In the genomic region with DNA sequence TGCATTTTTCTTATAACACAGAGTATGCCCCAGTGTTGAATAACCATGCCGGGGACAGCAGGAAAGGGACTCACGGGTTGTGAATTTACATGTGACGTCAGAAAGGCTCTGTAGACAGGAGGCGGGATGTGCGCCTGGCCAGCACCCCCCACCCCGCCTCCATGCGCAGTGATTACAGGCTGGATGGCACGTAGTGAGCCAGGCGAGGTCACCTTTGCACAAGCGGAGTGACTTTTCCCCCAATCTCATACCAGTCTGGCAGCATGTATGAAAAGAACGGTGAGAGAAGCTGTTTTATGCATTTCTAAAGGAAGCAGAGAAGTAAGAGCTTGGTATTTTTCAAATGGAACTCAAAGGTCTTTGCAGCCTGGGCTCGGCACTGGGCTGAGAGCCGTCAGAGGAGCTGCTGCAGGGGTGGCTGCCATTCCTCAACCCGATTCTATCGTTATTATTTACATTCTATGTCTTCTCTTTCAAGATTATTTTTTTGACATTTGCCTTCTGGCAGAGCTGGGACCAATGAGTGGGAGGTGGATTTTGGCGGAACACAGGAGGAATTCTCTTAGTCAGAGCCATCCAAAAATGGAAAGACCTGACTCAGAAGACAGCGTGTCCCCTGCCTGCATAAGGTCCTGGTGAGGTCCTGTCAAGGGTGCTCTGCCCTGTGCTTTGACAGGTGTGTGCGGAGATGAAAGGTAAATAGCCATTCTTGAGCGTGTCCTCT, we compare ENCODE assay signal across 10 cellular contexts.
A peak's percentile ranks its signal among the peaks of the same experiment; 100 is the strongest.
DNase-seq lines count a peak whose midpoint lies in the region; ATAC-seq and TF ChIP-seq lines count a peak whose summit lies in the region.
"Had no signal": no experiment of that assay in that cellular context is flagged by ENCODE, and none has a peak within 500 bp of the region (broad histone marks: within the 10 kb centered on the region; RNA-seq: fewer than 3 reads in every experiment).

No MANE protein-coding gene starts in this region.

- H3K36me3 ChIP-seq in lung (ENCODE audit: control insufficient read depth in 2 of 2, insufficient read depth in 2 of 2, low read length in 2 of 2) (no peaks in the 10 kb centered on the region), tibial nerve (no peaks in the 10 kb centered on the region)
- H3K36me3 ChIP-seq: HAP-1 had no signal

- peak overlapping the region; percentile 28 for H3K4me3 ChIP-seq in coronary artery
- no peak overlapping the region for H3K4me3 ChIP-seq in lung
- no peak overlapping the region for H3K4me3 ChIP-seq in tibial nerve
- H3K4me3 ChIP-seq: HAP-1 had no signal

- H3K27me3 ChIP-seq in lung (ENCODE audit: control insufficient read depth, insufficient read depth) (no peaks in the 10 kb centered on the region), tibial nerve (no peaks in the 10 kb centered on the region)

- TF ChIP-seq POLR2A in tibial nerve (IDR thresholded peaks at IDR 0.05) = no peak

- H3K27ac ChIP-seq in coronary artery (peak overlapping the region; percentile 97 to 98), lung (ENCODE audit: low read depth in 1 of 2, low read length in 1 of 2) (peak overlapping the region; percentile 76 to 92), tibial nerve (peak overlapping the region in 3 of 4 donors; percentile 23 to 76 (median 66))
- H3K27ac ChIP-seq: VCaP had no signal

- peaks cover 0 to 3% of the 10 kb centered on the region in 2 donors for H3K9me3 ChIP-seq in lung (ENCODE audit: control insufficient read depth in 2 of 2, insufficient read depth in 1 of 2, low read length in 1 of 2)
- H3K9me3 ChIP-seq in tibial nerve = no peaks in the 10 kb centered on the region
- H3K9me3 ChIP-seq: HAP-1 had no signal

- WGBS in lung, 2 donors = 57 to 59% methylated on average over 19 of the region's 19 CpGs
- WGBS in tibial nerve, 2 donors = 31 to 44% methylated on average over 19 of the region's 19 CpGs

- peaks cover 0 to 16% of the 10 kb centered on the region in 2 donors for H3K4me1 ChIP-seq in lung (ENCODE audit: control insufficient read depth in 2 of 2, insufficient read depth in 2 of 2, low read length in 2 of 2)
- H3K4me1 ChIP-seq in tibial nerve = peaks cover 0 to 43% (median 18%) of the 10 kb centered on the region in 4 donors
- H3K4me1 ChIP-seq: HAP-1 had no signal

- DNase-seq in NCI-H1436 (lab: John Stamatoyannopoulos, UW) (peak; percentile 60), coronary artery (ENCODE audit: low spot score) (peak; percentile 91), lung (ENCODE audit: low spot score) (no peak), tibial nerve (ENCODE audit: low spot score in 2 of 2) (no peak), hippocampal formation (lab: John Stamatoyannopoulos, UW) (no peak), NCI-H2107 (lab: John Stamatoyannopoulos, UW) (no peak)

- ATAC-seq in lung (ENCODE audit: insufficient read depth, low FRiP score) = peak; percentile 60
- no peak for ATAC-seq in GM18861 (IDR thresholded peaks at IDR 0.05; ENCODE audit: unreplicated experiment)
- ATAC-seq in GM19397 (IDR thresholded peaks at IDR 0.05; ENCODE audit: unreplicated experiment) = no peak

- no peak for TF ChIP-seq CTCF in coronary artery (IDR thresholded peaks at IDR 0.05)
- no peak for TF ChIP-seq CTCF in lung (IDR thresholded peaks at IDR 0.05; ENCODE audit: control extremely low read depth, extremely low read depth)
- TF ChIP-seq CTCF in tibial nerve (IDR thresholded peaks at IDR 0.05) = no peak

- peak in 1 of 2 donors; percentile 44 for TF ChIP-seq EP300 in tibial nerve (IDR thresholded peaks at IDR 0.05)

Comparison
In these comparisons a context has a peak if more than half of its experiments do, and no peak if none do; other contexts are left out.
1. DNase-seq: peak in NCI-H1436 (single experiment) and coronary artery (single experiment); none in lung (single experiment), tibial nerve (0 of 2), hippocampal formation (0 of 2) and NCI-H2107 (single experiment).
2. Peak in every context shown above with its lines, with median percentiles within 50 percentile points of each other: H3K27ac ChIP-seq.